ENCODE assay signal across 1 cellular context in the genomic region with DNA sequence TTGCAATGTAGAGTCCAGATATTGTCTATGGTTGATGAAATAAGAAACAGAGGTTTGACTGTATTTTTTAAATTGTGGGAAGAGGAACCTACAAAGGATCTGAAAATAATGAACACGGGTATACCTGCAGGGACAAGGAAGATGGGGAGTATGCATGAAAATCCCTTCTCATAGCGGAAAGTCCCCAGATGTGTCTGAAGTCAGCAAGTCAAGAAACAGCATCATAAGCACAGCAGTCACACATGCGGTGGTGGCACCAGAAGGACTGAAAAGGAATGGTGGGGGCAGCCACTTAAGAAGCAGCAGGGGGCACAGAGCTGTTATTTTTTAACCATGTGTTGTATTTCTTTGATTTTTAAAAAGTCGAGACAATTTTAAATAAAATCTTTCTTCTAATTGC.
TF ChIP-seq lines count a peak whose summit lies in the region.

No MANE protein-coding gene starts in this region.

TF ChIP-seq in GM12878, 131 proteins besides CTCF, POLR2A, EP300 and RAD21:
- TF ChIP-seq CREM (IDR thresholded peaks at IDR 0.05; ENCODE audit: low read depth) (peak; percentile 65; the same call in 1 of the 2 replicates), RELB (IDR thresholded peaks at IDR 0.05; ENCODE audit: low read depth) (peak; percentile 85), ZNF207 (IDR thresholded peaks at IDR 0.05; ENCODE audit: borderline replicate concordance) (no peak), RELA (IDR thresholded peaks at IDR 0.05; ENCODE audit: borderline replicate concordance, partially characterized antibody) (peak; percentile 86), MEF2B (IDR thresholded peaks at IDR 0.05; ENCODE audit: partially characterized antibody, poor library complexity, severe bottlenecking) (no peak), PAX5 (IDR thresholded peaks at IDR 0.05; ENCODE audit: borderline replicate concordance, low read depth, low read length) (no peak), CBX3 (IDR thresholded peaks at IDR 0.05; ENCODE audit: borderline replicate concordance, low read depth) (no peak), IKZF2 (IDR thresholded peaks at IDR 0.05) (peak in 1 of 2 experiments; percentile 13; a peak in 2 of 4 replicates), ZNF687 (IDR thresholded peaks at IDR 0.05) (no peak), CREB1 (IDR thresholded peaks at IDR 0.05; ENCODE audit: low read depth) (peak; percentile 75), JUNB (IDR thresholded peaks at IDR 0.05) (peak; percentile 31; the same call in 1 of the 2 replicates)
